31 cellular contexts compared by ENCODE assay signal in genomic region chr3:53583161-53583690, GRCh38.
"Had no signal": no experiment of that assay in that cellular context is flagged by ENCODE, and none has a peak within 500 bp of the region (broad histone marks: within the 10 kb centered on the region; RNA-seq: fewer than 3 reads in every experiment).

No MANE protein-coding gene starts in this region.

- H3K27me3 ChIP-seq: brain microvascular endothelial cell, SJSA1 had no signal

- H3K4me2 ChIP-seq: SK-N-SH had no signal

- H3K4me1 ChIP-seq: SJSA1 had no signal

- H3K27ac Mint-ChIP-seq: activated CD4-positive, alpha-beta T cell treated with anti-CD3 and anti-CD28 coated beads, Interleukin-2, amount 10 ng/mL, durations not matched to agents 24 days and 14 days; activated CD8-positive, alpha-beta T cell treated with anti-CD3 and anti-CD28 coated beads for 36 hours; activated naive CD8-positive, alpha-beta T cell treated with anti-CD3 and anti-CD28 coated beads for 36 hours; activated T-cell treated with anti-CD3 and anti-CD28 coated beads, Interleukin-2, amount 50 U/mL, for 72 hours; activated T-helper 17 cell treated with anti-CD3 and anti-CD28 coated beads, Interleukin-2, amount 50 U/mL, for 72 hours; T-helper 1 cell treated with Interleukin-12 subunit alpha and Interleukin-12 subunit beta and Interleukin-4 antibody, amounts not matched to agents 30 μg/mL and 1 μg/mL, for 36 hours had no signal

- H3K4me3 ChIP-seq: SJSA1 had no signal

- H3K27me3 Mint-ChIP-seq: activated CD8-positive, alpha-beta T cell treated with anti-CD3 and anti-CD28 coated beads for 36 hours; activated naive CD8-positive, alpha-beta T cell treated with anti-CD3 and anti-CD28 coated beads for 36 hours; activated T-helper 17 cell treated with anti-CD3 and anti-CD28 coated beads, Interleukin-2, amount 50 U/mL, for 72 hours had no signal

- H3K9ac ChIP-seq: SK-N-SH had no signal

- DNase-seq: activated CD4-positive, alpha-beta T cell treated with anti-CD3 and anti-CD28 coated beads, Interleukin-2, amount 10 ng/mL, durations not matched to agents 24 days and 14 days; activated CD4-positive, alpha-beta T cell treated with anti-CD3 and anti-CD28 coated beads, Interleukin-2, amount 50 U/mL, for 4 hours; activated CD8-positive, alpha-beta T cell treated with anti-CD3 and anti-CD28 coated beads for 36 hours; activated effector memory CD4-positive, alpha-beta T cell treated with anti-CD3 and anti-CD28 coated beads, Interleukin-2, amount 50 U/mL, for 16 hours; activated naive CD4-positive, alpha-beta T cell; activated naive CD4-positive, alpha-beta T cell treated with anti-CD3 and anti-CD28 coated beads, Interleukin-2, amount 50 U/mL, for 16 hours; activated naive CD8-positive, alpha-beta T cell treated with anti-CD3 and anti-CD28 coated beads for 36 hours; activated T-cell treated with anti-CD3 and anti-CD28 coated beads, Interleukin-2, amount 50 U/mL, for 1 hour; activated T-cell treated with anti-CD3 and anti-CD28 coated beads, Interleukin-2, amount 50 U/mL, for 72 hours; amniotic stem cell; aorta; brain microvascular endothelial cell; KG1; MM.1S; MV-4-11; NCI-H1092 treated with DMSO at 0.1 percent for 48 hours; NCI-H1417; NCI-H146; NCI-H187; NCI-H2029 treated with DMSO at 0.1 percent for 48 hours; NCI-H2107; NCI-H2171 treated with DMSO at 0.1 percent for 48 hours; NCI-H226; NCI-H446 treated with DMSO at 0.1 percent for 48 hours; NCI-H69; SHP77 treated with DMSO at 0.1 percent for 48 hours; SK-N-SH; T-helper 9 cell had no signal

- H3K36me3 Mint-ChIP-seq: activated naive CD8-positive, alpha-beta T cell treated with anti-CD3 and anti-CD28 coated beads for 36 hours had no signal

- H3K27ac ChIP-seq: brain microvascular endothelial cell, SJSA1 had no signal

- H3K9me3 Mint-ChIP-seq: activated CD4-positive, alpha-beta T cell treated with anti-CD3 and anti-CD28 coated beads, Interleukin-2, amount 10 ng/mL, durations not matched to agents 24 days and 14 days; activated CD8-positive, alpha-beta T cell treated with anti-CD3 and anti-CD28 coated beads for 36 hours; activated naive CD8-positive, alpha-beta T cell treated with anti-CD3 and anti-CD28 coated beads for 36 hours; activated T-cell treated with anti-CD3 and anti-CD28 coated beads, Interleukin-2, amount 50 U/mL, for 72 hours; activated T-helper 17 cell treated with anti-CD3 and anti-CD28 coated beads, Interleukin-2, amount 50 U/mL, for 72 hours; T-helper 1 cell treated with Interleukin-12 subunit alpha and Interleukin-12 subunit beta and Interleukin-4 antibody, amounts not matched to agents 30 μg/mL and 1 μg/mL, for 36 hours had no signal

- H3K36me3 ChIP-seq: brain microvascular endothelial cell, SJSA1 had no signal

- H3K9me3 ChIP-seq: SJSA1, SK-N-SH had no signal

- H3K4me1 Mint-ChIP-seq: activated T-helper 17 cell treated with anti-CD3 and anti-CD28 coated beads, Interleukin-2, amount 50 U/mL, for 72 hours had no signal

- H3K4me3 Mint-ChIP-seq: activated CD4-positive, alpha-beta T cell treated with anti-CD3 and anti-CD28 coated beads, Interleukin-2, amount 10 ng/mL, durations not matched to agents 24 days and 14 days; activated CD8-positive, alpha-beta T cell treated with anti-CD3 and anti-CD28 coated beads for 36 hours; activated naive CD8-positive, alpha-beta T cell treated with anti-CD3 and anti-CD28 coated beads for 36 hours; activated T-cell treated with anti-CD3 and anti-CD28 coated beads, Interleukin-2, amount 50 U/mL, for 72 hours; activated T-helper 17 cell treated with anti-CD3 and anti-CD28 coated beads, Interleukin-2, amount 50 U/mL, for 72 hours; T-helper 1 cell treated with Interleukin-12 subunit alpha and Interleukin-12 subunit beta and Interleukin-4 antibody, amounts not matched to agents 30 μg/mL and 1 μg/mL, for 36 hours had no signal
